ENCODE assay signal across 9 cellular contexts in genomic region chr2:172972005-172972619, GRCh38.
DNase-seq lines count a peak whose midpoint lies in the region; ATAC-seq, FAIRE-seq and TF ChIP-seq lines count a peak whose summit lies in the region.
"Had no signal": no experiment of that assay in that cellular context is flagged by ENCODE, and none has a peak within 500 bp of the region (broad histone marks: within the 10 kb centered on the region; RNA-seq: fewer than 3 reads in every experiment).

No MANE protein-coding gene starts in this region.

- DNase-seq in AG10803 (ENCODE audit: low read depth) (peak; percentile 45), NB4 (ENCODE audit: low read depth) (peak; percentile 65), globus pallidus (ENCODE audit: low spot score) (peak; percentile 12), small intestine (peak; percentile 71), mucosa of gallbladder (ENCODE audit: low spot score) (no peak), inferior parietal cortex (ENCODE audit: extremely low spot score) (no peak)
- DNase-seq in activated CD8-positive, alpha-beta memory T cell treated with anti-CD3 and anti-CD28 coated beads, Interleukin-2, amount 50 U/mL, for 4 hours, result peak; percentile 37

- H3K9me3 ChIP-seq in small intestine (ENCODE audit: control insufficient read depth, low read depth), result no peaks in the 10 kb centered on the region

- H3K27me3 ChIP-seq in small intestine (ENCODE audit: control insufficient read depth in 2 of 2, insufficient read depth in 2 of 2, low read length in 2 of 2), result no peaks in the 10 kb centered on the region

- peak; percentile 94 for TF ChIP-seq CTCF in AG10803 (conservative IDR thresholded peaks at IDR 0.05; ENCODE audit: low read length)
- TF ChIP-seq CTCF in NB4 (IDR thresholded peaks at IDR 0.05; ENCODE audit: low read depth, low read length), result peak; percentile 94

- H3K36me3 ChIP-seq in small intestine (ENCODE audit: control insufficient read depth in 2 of 2, insufficient read depth in 2 of 2, low read length in 2 of 2), result no peaks in the 10 kb centered on the region

- peak; percentile 82 for ATAC-seq in GM19035 (IDR thresholded peaks at IDR 0.05; ENCODE audit: unreplicated experiment)

- H3K4me1 ChIP-seq in small intestine (ENCODE audit: control insufficient read depth in 2 of 2, insufficient read depth in 1 of 2, low read depth in 1 of 2, low read length in 1 of 2), result no peaks in the 10 kb centered on the region

- no peak for FAIRE-seq in small intestine (lab: Jason Lieb, UNC)
- FAIRE-seq: islet of Langerhans had no signal

- no peak for TF ChIP-seq POLR2A in NB4 (IDR thresholded peaks at IDR 0.05; ENCODE audit: extremely low read depth, insufficient read length)

- H3K27ac ChIP-seq in small intestine (ENCODE audit: low read depth in 1 of 2, low read length in 1 of 2), result no peak overlapping the region

- H3K4me3 ChIP-seq in AG10803 (ENCODE audit: low read length) (no peak overlapping the region), NB4 (ENCODE audit: low read depth, low read length) (no peak overlapping the region), small intestine (ENCODE audit: low read depth in 1 of 2, low read length in 2 of 2) (no peak overlapping the region)

- WGBS in small intestine, 3 donors, result 15 to 53% (median 32%) methylated on average over 12 of the region's 12 CpGs

Comparison
In these comparisons a context has a peak if more than half of its experiments do, and no peak if none do; other contexts are left out.
1. DNase-seq: peak in AG10803 (single experiment), NB4 (single experiment), activated CD8-positive, alpha-beta memory T cell treated with anti-CD3 and anti-CD28 coated beads, Interleukin-2, amount 50 U/mL, for 4 hours (single experiment), globus pallidus (single experiment) and small intestine (single experiment); none in mucosa of gallbladder (single experiment) and inferior parietal cortex (single experiment).